Comparison of ENCODE assay signal across 19 cellular contexts in genomic region chr12:68823711-68824110, GRCh38. TPM values are rescaled to one million over a fixed set of nuclear protein-coding genes. Genes with fewer than 3 reads are reported as not detected.
DNase-seq lines count a peak whose midpoint lies in the region; ATAC-seq and TF ChIP-seq lines count a peak whose summit lies in the region.
"Had no signal": no experiment of that assay in that cellular context is flagged by ENCODE, and none has a peak within 500 bp of the region (broad histone marks: within the 10 kb centered on the region; RNA-seq: fewer than 3 reads in every experiment).

No MANE protein-coding gene starts in this region.

- intact Hi-C loops in A673 (cut with micrococcal nuclease; ENCODE audit: unreplicated experiment): no loop called here

- H3K27ac Mint-ChIP-seq in T-helper 1 cell treated with Interleukin-12 subunit alpha and Interleukin-12 subunit beta and Interleukin-4 antibody, amounts not matched to agents 30 μg/mL and 1 μg/mL, for 36 hours: peak overlapping the region; percentile 36
- H3K27ac Mint-ChIP-seq in memory B cell: peak overlapping the region; percentile 25

- H3K36me3 ChIP-seq in A673 (ENCODE audit: insufficient read depth, low read length, poor library complexity, severe bottlenecking): peaks cover 90% of the 10 kb centered on the region

- BruUV-seq in A673 (replicated peaks; lab: Mats Ljungman, UMichigan): no TSS peak

- peaks cover 35% of the 10 kb centered on the region for H3K4me1 Mint-ChIP-seq in T-helper 1 cell treated with Interleukin-12 subunit alpha and Interleukin-12 subunit beta and Interleukin-4 antibody, amounts not matched to agents 30 μg/mL and 1 μg/mL, for 36 hours (ENCODE audit: low read depth)
- H3K4me1 Mint-ChIP-seq in memory B cell: no peaks in the 10 kb centered on the region

- no peak overlapping the region for H3K27ac ChIP-seq in A673 (ENCODE audit: low read depth, low read length, poor library complexity, severe bottlenecking)
- H3K27ac ChIP-seq: C4-2B, gastrocnemius medialis, skin epidermis, tibial nerve had no signal

- peaks cover 58% of the 10 kb centered on the region for H3K36me3 Mint-ChIP-seq in T-helper 1 cell treated with Interleukin-12 subunit alpha and Interleukin-12 subunit beta and Interleukin-4 antibody, amounts not matched to agents 30 μg/mL and 1 μg/mL, for 36 hours (ENCODE audit: low read depth)
- H3K36me3 Mint-ChIP-seq in memory B cell: peaks cover 17% of the 10 kb centered on the region

- no peaks in the 10 kb centered on the region for H3K27me3 ChIP-seq in A673 (replicated peaks; ENCODE audit: insufficient read depth, low read depth, low read length, poor library complexity)
- H3K27me3 ChIP-seq: gastrocnemius medialis, tibial nerve had no signal

- POLR2A ChIA-PET in A673 (lab: Charles Lee; ENCODE audit: low non-redundant PET): no interaction called here

- TF ChIP-seq CTCF in A673 (conservative IDR thresholded peaks at IDR 0.05; ENCODE audit: low read depth, low read length): no peak

- H3K9me3 ChIP-seq in A673 (ENCODE audit: low read depth, low read length, poor library complexity, severe bottlenecking): no peaks in the 10 kb centered on the region
- H3K9me3 ChIP-seq: gastrocnemius medialis, tibial nerve had no signal

- H3K4me3 Mint-ChIP-seq in T-helper 1 cell treated with Interleukin-12 subunit alpha and Interleukin-12 subunit beta and Interleukin-4 antibody, amounts not matched to agents 30 μg/mL and 1 μg/mL, for 36 hours: no peak overlapping the region
- H3K4me3 Mint-ChIP-seq in memory B cell: no peak overlapping the region

- H3K4me1 ChIP-seq in A673 (ENCODE audit: insufficient read depth, low read length, poor library complexity, severe bottlenecking): no peaks in the 10 kb centered on the region
- H3K4me1 ChIP-seq: gastrocnemius medialis had no signal

- H3K9me3 Mint-ChIP-seq in T-helper 1 cell treated with Interleukin-12 subunit alpha and Interleukin-12 subunit beta and Interleukin-4 antibody, amounts not matched to agents 30 μg/mL and 1 μg/mL, for 36 hours: no peaks in the 10 kb centered on the region
- no peaks in the 10 kb centered on the region for H3K9me3 Mint-ChIP-seq in memory B cell

- CTCF ChIA-PET in A673 (lab: Charles Lee): no interaction called here

- DNase-seq in T-helper 1 cell: no peak
- peak; percentile 48 for DNase-seq in EH (ENCODE audit: low read depth)
- DNase-seq in astrocyte of the hippocampus (ENCODE audit: low read depth, low spot score): peak; percentile 65
- DNase-seq in memory B cell (ENCODE audit: low spot score in 2 of 2): no peak
- no peak for DNase-seq in stimulated activated naive CD4-positive, alpha-beta T cell treated with Interleukin-2 at 50 U/mL for 16 hours (lab: John Stamatoyannopoulos, UW)
- no peak for DNase-seq in A673 (ENCODE audit: low spot score)
- DNase-seq in central memory CD4-positive, alpha-beta T cell: no peak
- DNase-seq: 8988T, activated gamma-delta T cell, caudate nucleus, DMS79, gastrocnemius medialis, NCI-H1436 treated with DMSO at 0.1 percent for 48 hours, NCI-H446 treated with DMSO at 0.1 percent for 48 hours, nucleus accumbens had no signal

- H3K27me3 Mint-ChIP-seq in T-helper 1 cell treated with Interleukin-12 subunit alpha and Interleukin-12 subunit beta and Interleukin-4 antibody, amounts not matched to agents 30 μg/mL and 1 μg/mL, for 36 hours (ENCODE audit: low read depth): no peaks in the 10 kb centered on the region
- H3K27me3 Mint-ChIP-seq in memory B cell: no peaks in the 10 kb centered on the region

- H3K4me3 ChIP-seq in A673 (ENCODE audit: low read depth, low read length, poor library complexity, severe bottlenecking): no peak overlapping the region
- H3K4me3 ChIP-seq: gastrocnemius medialis, skin epidermis, tibial nerve had no signal

- ATAC-seq in memory B cell (ENCODE audit: low read depth): no peak
- ATAC-seq: gastrocnemius medialis had no signal

RNA-seq across cellular contexts. Expression of gene MDM2, which starts 15.7 kb away (rescaled TPM):
- 132 and 149 TPM in 2 replicates for total RNA-seq in A673 (2021)

Comparison
In these comparisons a context has a peak if more than half of its experiments do, and no peak if none do; other contexts are left out.
1. DNase-seq: peak in EH (single experiment) and astrocyte of the hippocampus (single experiment); none in T-helper 1 cell (0 of 5), memory B cell (0 of 2), stimulated activated naive CD4-positive, alpha-beta T cell treated with Interleukin-2 at 50 U/mL for 16 hours (single experiment), A673 (single experiment) and central memory CD4-positive, alpha-beta T cell (single experiment).